Comparison of ENCODE assay signal across 29 cellular contexts in the genomic region with DNA sequence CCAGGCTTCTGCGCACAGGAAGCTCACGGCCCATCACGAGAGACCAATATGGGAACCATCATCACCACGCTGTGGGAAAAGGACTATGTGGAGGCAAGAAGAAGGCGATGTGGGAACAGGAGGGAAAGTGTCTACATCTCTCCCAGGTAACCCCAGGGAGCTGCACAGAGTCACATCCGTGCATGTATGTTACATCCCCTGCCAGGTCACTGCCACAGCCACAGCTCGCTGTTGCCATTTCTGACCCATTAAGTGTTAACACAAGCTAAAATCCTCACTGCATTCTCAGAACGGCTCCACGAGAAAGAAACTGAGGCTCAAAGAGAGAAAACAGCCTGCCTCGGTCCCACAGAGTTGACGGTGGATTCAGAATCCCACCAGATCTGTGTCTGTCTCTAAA.
"Had no signal": no experiment of that assay in that cellular context is flagged by ENCODE, and none has a peak within 500 bp of the region (broad histone marks: within the 10 kb centered on the region; RNA-seq: fewer than 3 reads in every experiment).

No MANE protein-coding gene starts in this region.

- H3K4me3 Mint-ChIP-seq: immature natural killer cell; naive B cell; natural killer cell; stimulated activated naive B cell treated with anti-CD40 and anti-IgM and Interleukin-4, amounts not matched to agents 10 μg/mL and 1 μg/mL and 100 μg/mL, for 72 hours had no signal

- H3K9me3 Mint-ChIP-seq: immature natural killer cell, naive B cell, natural killer cell had no signal

- H3K36me3 ChIP-seq: left lung, lower lobe of right lung, neutrophil, ovary, right atrium auricular region, right lobe of liver, stomach, thyroid gland, transverse colon, upper lobe of left lung, vagina had no signal

- H3K4me1 Mint-ChIP-seq: immature natural killer cell; naive B cell; natural killer cell; stimulated activated naive B cell treated with anti-CD40 and anti-IgM and Interleukin-4, amounts not matched to agents 10 μg/mL and 1 μg/mL and 100 μg/mL, for 72 hours had no signal

- ATAC-seq: left colon; left lung; lower lobe of right lung; natural killer cell; right lobe of liver; stimulated activated naive B cell treated with anti-CD40 and anti-IgM and Interleukin-4, amounts not matched to agents 10 μg/mL and 1 μg/mL and 100 μg/mL, for 72 hours; stimulated activated naive CD8-positive, alpha-beta T cell treated with anti-CD3 and anti-CD28 coated beads, Interleukin-15, Interleukin-2, amounts not matched to agents 100 U/mL and 50 U/mL, for 24 hours had no signal

- H3K4me3 ChIP-seq: left lung, lower lobe of right lung, ovary, right atrium auricular region, right lobe of liver, smooth muscle cell, stomach, testis, thyroid gland, transverse colon, upper lobe of left lung, vagina had no signal

- H3K27ac Mint-ChIP-seq: immature natural killer cell; naive B cell; natural killer cell; progenitor cell of endocrine pancreas; stimulated activated naive B cell treated with anti-CD40 and anti-IgM and Interleukin-4, amounts not matched to agents 10 μg/mL and 1 μg/mL and 100 μg/mL, for 72 hours had no signal

- H3K27me3 ChIP-seq: ovary, right atrium auricular region, right lobe of liver, testis, thyroid gland, upper lobe of left lung, vagina had no signal

- H3K36me3 Mint-ChIP-seq: immature natural killer cell; naive B cell; natural killer cell; stimulated activated naive B cell treated with anti-CD40 and anti-IgM and Interleukin-4, amounts not matched to agents 10 μg/mL and 1 μg/mL and 100 μg/mL, for 72 hours had no signal

- H3K4me2 ChIP-seq: smooth muscle cell had no signal

- H3K27ac ChIP-seq: left lung, lower lobe of right lung, neutrophil, ovary, right atrium auricular region, right lobe of liver, stomach, testis, thyroid gland, transverse colon, upper lobe of left lung, vagina had no signal

- DNase-seq: hypothalamus; immature natural killer cell; kidney; left colon; left lung; lower lobe of right lung; mammary epithelial cell; mesenchymal stem cell; naive B cell; natural killer cell; occipital lobe; ovary; right lobe of liver; stimulated activated CD4-positive, alpha-beta T cell treated with anti-CD3 and anti-CD28 coated beads, Interleukin-12 subunit alpha, Interleukin-12 subunit beta, amount 100 ng/mL, for 4 hours; stimulated activated CD4-positive, alpha-beta T cell treated with anti-CD3 and anti-CD28 coated beads, Interleukin-15, amount 100 ng/mL, for 24 hours; stimulated activated CD4-positive, alpha-beta T cell treated with anti-CD3 and anti-CD28 coated beads, Interleukin-2, amount 100 ng/mL, for 24 hours; stimulated activated CD4-positive, alpha-beta T cell treated with anti-CD3 and anti-CD28 coated beads, Interleukin-4, amount 100 ng/mL, for 1 hour; stimulated activated naive B cell treated with anti-CD40 and anti-IgM and Interleukin-4, amounts not matched to agents 10 μg/mL and 1 μg/mL and 100 μg/mL, for 72 hours; stimulated activated naive CD8-positive, alpha-beta T cell treated with anti-CD3 and anti-CD28 coated beads, Interleukin-15, Interleukin-2, amounts not matched to agents 100 U/mL and 50 U/mL, for 24 hours; stomach; testis; thyroid gland; transverse colon; upper lobe of left lung had no signal

- H3K9me3 ChIP-seq: left lung, lower lobe of right lung, neutrophil, ovary, right atrium auricular region, right lobe of liver, stomach, testis, thyroid gland, transverse colon, upper lobe of left lung, vagina had no signal

- H3K4me1 ChIP-seq: left lung, lower lobe of right lung, right lobe of liver, stomach, testis, thyroid gland, transverse colon, upper lobe of left lung, vagina had no signal
